Comparison of ENCODE assay signal across 10 cellular contexts in genomic region chr2:96117701-96118588, GRCh38. TPM values are rescaled to one million over a fixed set of nuclear protein-coding genes. Genes with fewer than 3 reads are reported as not detected.
DNase-seq lines count a peak whose midpoint lies in the region; ATAC-seq and TF ChIP-seq lines count a peak whose summit lies in the region.
"Had no signal": no experiment of that assay in that cellular context is flagged by ENCODE, and none has a peak within 500 bp of the region (broad histone marks: within the 10 kb centered on the region; RNA-seq: fewer than 3 reads in every experiment).

No MANE protein-coding gene starts in this region.

- H3K36me3 ChIP-seq in SU-DHL-6 (ENCODE audit: low read length) (no peaks in the 10 kb centered on the region), kidney epithelial cell (ENCODE audit: control insufficient read depth, insufficient read depth, low read length) (no peaks in the 10 kb centered on the region)

- no peaks in the 10 kb centered on the region for H3K9me3 ChIP-seq in SU-DHL-6 (ENCODE audit: insufficient read depth, low read length)

- no peaks in the 10 kb centered on the region for H3K9me2 ChIP-seq in SU-DHL-6 (replicated peaks; ENCODE audit: insufficient read depth, low read length)

- no peak overlapping the region for H2AFZ ChIP-seq in SU-DHL-6 (ENCODE audit: low read depth, low read length, severe bottlenecking)

- no peaks in the 10 kb centered on the region for H4K20me1 ChIP-seq in SU-DHL-6 (ENCODE audit: low read depth, low read length)

- H3K4me3 ChIP-seq in SU-DHL-6 (ENCODE audit: insufficient read depth, low read length, poor library complexity, severe bottlenecking) (no peak overlapping the region), kidney epithelial cell (ENCODE audit: low read depth, low read length) (no peak overlapping the region)

- H3K27me3 ChIP-seq in SU-DHL-6 (ENCODE audit: low read length): no peaks in the 10 kb centered on the region
- H3K27me3 ChIP-seq in kidney epithelial cell (ENCODE audit: control insufficient read depth, insufficient read depth, low read length): peaks cover 67% of the 10 kb centered on the region

- peak overlapping the region; percentile 64 for H3K4me2 ChIP-seq in SU-DHL-6 (ENCODE audit: low read depth, low read length, poor library complexity, severe bottlenecking)

- H3K9ac ChIP-seq in SU-DHL-6 (ENCODE audit: low read length): no peak overlapping the region

- no peaks in the 10 kb centered on the region for H3K79me2 ChIP-seq in SU-DHL-6 (ENCODE audit: insufficient read depth, low read length)

- in situ Hi-C loops in ACHN (cut with HindIII; ENCODE audit: low pct_ligation_motif_present, low pct_unique_long_range_greater_than_20kb, low sequenced_read_pairs): no loop called here

- no peak for TF ChIP-seq CTCF in SU-DHL-6 (IDR thresholded peaks at IDR 0.05; ENCODE audit: insufficient read depth, low read length, poor library complexity, severe bottlenecking)
- TF ChIP-seq CTCF in kidney epithelial cell (IDR thresholded peaks at IDR 0.05; ENCODE audit: insufficient read depth, low read length, poor library complexity, severe bottlenecking): peak; percentile 8

- DNase-seq in ACHN (peak; percentile 8), EH (ENCODE audit: low read depth) (peak; percentile 13), kidney epithelial cell (ENCODE audit: low read depth) (no peak), foreskin melanocyte (no peak)
- DNase-seq: SIG-M5 had no signal

- no peak for ATAC-seq in HG02970 (IDR thresholded peaks at IDR 0.05; ENCODE audit: low FRiP score, unreplicated experiment)
- no peak for ATAC-seq in GM18873 (IDR thresholded peaks at IDR 0.05; ENCODE audit: low FRiP score, unreplicated experiment)
- no peak for ATAC-seq in HG03460 (IDR thresholded peaks at IDR 0.05; ENCODE audit: unreplicated experiment)

- H3K27ac ChIP-seq in SU-DHL-6 (ENCODE audit: low read depth, low read length): no peak overlapping the region

- no peaks in the 10 kb centered on the region for H3F3A ChIP-seq in SU-DHL-6 (ENCODE audit: insufficient read depth)

RNA-seq across cellular contexts. Expression of gene ADRA2B, which starts 1.6 kb away (rescaled TPM):
- total RNA-seq in kidney epithelial cell: 0.07 and 0.13 TPM in 2 replicates
- total RNA-seq: M059J had no signal

RNA-seq across cellular contexts. Expression of gene ASTL, which starts 20.4 kb away (rescaled TPM):
- total RNA-seq in kidney epithelial cell: not detected in 2 replicates

RNA-seq across cellular contexts. Expression of gene DUSP2, which starts 27.3 kb away (rescaled TPM):
- 1.6 and 1.7 TPM in 2 replicates for total RNA-seq in kidney epithelial cell

Comparison
In these comparisons a context has a peak if more than half of its experiments do, and no peak if none do; other contexts are left out.
1. DNase-seq: peak in ACHN (single experiment) and EH (single experiment); none in kidney epithelial cell (single experiment) and foreskin melanocyte (single experiment).